ENCODE assay signal across 8 cellular contexts in the genomic region with DNA sequence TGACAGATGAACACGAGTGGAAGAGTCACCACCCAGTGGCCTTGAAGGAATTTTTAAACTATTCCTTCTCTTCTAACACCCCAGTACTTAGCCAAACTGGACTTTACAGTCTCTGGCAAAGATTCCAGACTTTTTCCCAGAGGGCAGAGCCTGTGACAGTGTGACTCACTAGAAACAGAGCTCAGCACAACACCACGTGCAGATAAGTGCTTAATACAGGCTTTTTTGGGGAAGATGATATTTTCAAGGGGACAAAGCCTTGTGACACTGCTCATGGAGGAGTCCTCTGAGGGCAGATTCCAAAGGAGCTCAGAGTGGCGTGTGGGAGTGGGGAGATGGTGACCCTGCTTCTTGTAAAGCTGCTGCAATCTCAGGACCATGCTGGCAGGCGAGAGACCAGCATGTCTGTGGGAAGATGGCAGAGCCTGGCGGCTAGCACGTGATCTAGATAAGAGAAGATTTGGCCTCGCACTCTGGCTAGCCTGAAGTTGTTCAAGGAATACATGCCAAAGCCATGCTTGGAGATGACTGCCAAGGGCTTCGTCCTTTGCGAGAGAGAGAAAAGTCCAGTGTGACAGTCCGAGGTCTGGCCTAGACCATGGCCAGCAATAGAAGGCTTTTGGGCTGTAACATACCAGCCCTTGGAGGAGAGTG. TPM values are rescaled to one million over a fixed set of nuclear protein-coding genes. Genes with fewer than 3 reads are reported as not detected.
A peak's percentile ranks its signal among the peaks of the same experiment; 100 is the strongest.
DNase-seq lines count a peak whose midpoint lies in the region; ATAC-seq, FAIRE-seq and TF ChIP-seq lines count a peak whose summit lies in the region.

No MANE protein-coding gene starts in this region.

- CTCF ChIA-PET in activated naive CD4-positive, alpha-beta T cell treated with anti-CD3 and anti-CD28 coated beads, Interleukin-2, amount 10 ng/mL, durations not matched to agents 7 days and 5 days (lab: Charles Lee) = interaction anchor here (1.2 to 1.6 kb wide), 4 partner anchors 17 to 95 kb away, joined by 3 to 6 read pairs (median 4); no protein-coding TSS in a partner anchor

- no peaks in the 10 kb centered on the region for H3K79me2 ChIP-seq in astrocyte (ENCODE audit: insufficient read depth, low read length)

- H4K20me1 ChIP-seq in astrocyte (ENCODE audit: insufficient read depth, low read length) = no peaks in the 10 kb centered on the region

- peaks cover 3% of the 10 kb centered on the region for H3K27me3 ChIP-seq in astrocyte (ENCODE audit: insufficient read depth, low read length)
- no peaks in the 10 kb centered on the region for H3K27me3 ChIP-seq in upper lobe of left lung

- peak overlapping the region; percentile 85 for H3K4me2 ChIP-seq in astrocyte (ENCODE audit: low read length)

- peaks cover 39% of the 10 kb centered on the region for H3K36me3 Mint-ChIP-seq in activated naive CD4-positive, alpha-beta T cell treated with anti-CD3 and anti-CD28 coated beads, Interleukin-2, amount 10 ng/mL, durations not matched to agents 7 days and 5 days
- H3K36me3 Mint-ChIP-seq in astrocyte (ENCODE audit: low read depth, unreplicated experiment) = no peaks in the 10 kb centered on the region
- peaks cover 6 to 8% of the 10 kb centered on the region in 2 donors for H3K36me3 Mint-ChIP-seq in stimulated activated naive B cell treated with anti-CD40 and anti-IgM and Interleukin-4, amounts not matched to agents 10 μg/mL and 1 μg/mL and 100 μg/mL, for 72 hours

- H3K9me3 ChIP-seq in astrocyte (ENCODE audit: insufficient read depth, low read depth, low read length) (no peaks in the 10 kb centered on the region), upper lobe of left lung (no peaks in the 10 kb centered on the region)

- ATAC-seq in upper lobe of left lung (ENCODE audit: low FRiP score in 2 of 2) = peak in 1 of 2 donors; percentile 74
- no peak for ATAC-seq in HG03135 (IDR thresholded peaks at IDR 0.05; ENCODE audit: unreplicated experiment)
- ATAC-seq in stimulated activated naive B cell treated with anti-CD40 and anti-IgM and Interleukin-4, amounts not matched to agents 10 μg/mL and 1 μg/mL and 100 μg/mL, for 72 hours (replicated peaks) = no peak

- no peak for TF ChIP-seq EP300 in upper lobe of left lung (IDR thresholded peaks at IDR 0.05)

- H3K4me3 ChIP-seq in astrocyte (ENCODE audit: insufficient read depth, low read depth, low read length) (no peak overlapping the region), upper lobe of left lung (no peak overlapping the region)

- peak overlapping the region; percentile 93 for H3K4me3 Mint-ChIP-seq in activated naive CD4-positive, alpha-beta T cell treated with anti-CD3 and anti-CD28 coated beads, Interleukin-2, amount 10 ng/mL, durations not matched to agents 7 days and 5 days
- no peak overlapping the region for H3K4me3 Mint-ChIP-seq in astrocyte (ENCODE audit: unreplicated experiment)
- peak overlapping the region in 1 of 2 donors; percentile 93 for H3K4me3 Mint-ChIP-seq in stimulated activated naive B cell treated with anti-CD40 and anti-IgM and Interleukin-4, amounts not matched to agents 10 μg/mL and 1 μg/mL and 100 μg/mL, for 72 hours

- peak overlapping the region; percentile 55 for H3K9ac ChIP-seq in astrocyte (ENCODE audit: low read length)

- peak overlapping the region; percentile 53 for H2AFZ ChIP-seq in astrocyte (ENCODE audit: low read depth, low read length)

- H3K9me3 Mint-ChIP-seq in activated naive CD4-positive, alpha-beta T cell treated with anti-CD3 and anti-CD28 coated beads, Interleukin-2, amount 10 ng/mL, durations not matched to agents 7 days and 5 days = no peaks in the 10 kb centered on the region
- no peaks in the 10 kb centered on the region for H3K9me3 Mint-ChIP-seq in astrocyte (ENCODE audit: unreplicated experiment)
- H3K9me3 Mint-ChIP-seq in stimulated activated naive B cell treated with anti-CD40 and anti-IgM and Interleukin-4, amounts not matched to agents 10 μg/mL and 1 μg/mL and 100 μg/mL, for 72 hours = peaks cover 0 to 3% of the 10 kb centered on the region in 2 donors

- H3K4me1 Mint-ChIP-seq in activated naive CD4-positive, alpha-beta T cell treated with anti-CD3 and anti-CD28 coated beads, Interleukin-2, amount 10 ng/mL, durations not matched to agents 7 days and 5 days = peaks cover 53% of the 10 kb centered on the region
- peaks cover 22% of the 10 kb centered on the region for H3K4me1 Mint-ChIP-seq in astrocyte (ENCODE audit: low read depth, unreplicated experiment)
- H3K4me1 Mint-ChIP-seq in stimulated activated naive B cell treated with anti-CD40 and anti-IgM and Interleukin-4, amounts not matched to agents 10 μg/mL and 1 μg/mL and 100 μg/mL, for 72 hours = peaks cover 37 to 61% of the 10 kb centered on the region in 2 donors

- H3K27ac Mint-ChIP-seq in activated naive CD4-positive, alpha-beta T cell treated with anti-CD3 and anti-CD28 coated beads, Interleukin-2, amount 10 ng/mL, durations not matched to agents 7 days and 5 days = peak overlapping the region; percentile 93
- H3K27ac Mint-ChIP-seq in astrocyte (ENCODE audit: unreplicated experiment) = peak overlapping the region; percentile 95
- no peak overlapping the region for H3K27ac Mint-ChIP-seq in stimulated activated naive B cell treated with anti-CD40 and anti-IgM and Interleukin-4, amounts not matched to agents 10 μg/mL and 1 μg/mL and 100 μg/mL, for 72 hours

- peaks cover 25% of the 10 kb centered on the region for H3K4me1 ChIP-seq in astrocyte (ENCODE audit: insufficient read depth, low read length)
- peaks cover 3 to 15% (median 7%) of the 10 kb centered on the region in 4 donors for H3K4me1 ChIP-seq in upper lobe of left lung

- peak; percentile 75 for FAIRE-seq in astrocyte (lab: Jason Lieb, UNC)

- TF ChIP-seq CTCF in astrocyte (IDR thresholded peaks at IDR 0.05; ENCODE audit: insufficient read depth, low read depth, low read length) (no peak), upper lobe of left lung (IDR thresholded peaks at IDR 0.05) (no peak)

- 10 to 67% methylated on average over 2 to 10 of the region's 10 CpGs for WGBS in upper lobe of left lung, 2 donors

- no peak for TF ChIP-seq POLR2A in upper lobe of left lung (IDR thresholded peaks at IDR 0.05)

- peak overlapping the region; percentile 62 for H3K27ac ChIP-seq in astrocyte (ENCODE audit: low read depth, low read length)
- H3K27ac ChIP-seq in upper lobe of left lung = peak overlapping the region; percentile 58 to 79 (median 64)

- no peaks in the 10 kb centered on the region for H3K27me3 Mint-ChIP-seq in activated naive CD4-positive, alpha-beta T cell treated with anti-CD3 and anti-CD28 coated beads, Interleukin-2, amount 10 ng/mL, durations not matched to agents 7 days and 5 days
- H3K27me3 Mint-ChIP-seq in astrocyte (ENCODE audit: low read depth, unreplicated experiment) = no peaks in the 10 kb centered on the region
- H3K27me3 Mint-ChIP-seq in stimulated activated naive B cell treated with anti-CD40 and anti-IgM and Interleukin-4, amounts not matched to agents 10 μg/mL and 1 μg/mL and 100 μg/mL, for 72 hours = no peaks in the 10 kb centered on the region

- no peaks in the 10 kb centered on the region for H3K36me3 ChIP-seq in astrocyte (ENCODE audit: insufficient read depth, low read length)
- no peaks in the 10 kb centered on the region for H3K36me3 ChIP-seq in upper lobe of left lung

- DNase-seq in activated naive CD4-positive, alpha-beta T cell treated with anti-CD3 and anti-CD28 coated beads, Interleukin-2, amount 10 ng/mL, durations not matched to agents 7 days and 5 days = no peak
- no peak for DNase-seq in activated naive CD4-positive, alpha-beta T cell treated with Interleukin-2 at 50 U/mL for 16 hours
- peak; percentile 66 for DNase-seq in astrocyte (ENCODE audit: low read depth)
- DNase-seq in left kidney (ENCODE audit: low read depth, low spot score) = peak; percentile 7
- no peak for DNase-seq in upper lobe of left lung
- no peak for DNase-seq in stimulated activated naive B cell treated with anti-CD40 and anti-IgM and Interleukin-4, amounts not matched to agents 10 μg/mL and 1 μg/mL and 100 μg/mL, for 72 hours
- no peak for DNase-seq in HuH-7 (ENCODE audit: low spot score)

RNA-seq across cellular contexts. Expression of gene RAB33A, which starts 2.4 kb away (rescaled TPM):
- total RNA-seq in astrocyte (1.7 and 1.9 TPM in 2 replicates), upper lobe of left lung (1 to 10 TPM in 1 of 6 donors, under 1 TPM in 3, not detected in 2; 0.29 to 1.1 (median 0.75) TPM)

RNA-seq across cellular contexts. Expression of gene AIFM1, which starts 8.5 kb away (rescaled TPM):
- 38.1 and 39.6 TPM in 2 replicates for total RNA-seq in astrocyte
- total RNA-seq in upper lobe of left lung = 10 to 100 TPM; 14.1 to 29.5 (median 21.9) TPM

Comparison
In these comparisons a context has a peak if more than half of its experiments do, and no peak if none do; other contexts are left out.
1. DNase-seq: peak in astrocyte (single experiment) and left kidney (single experiment); none in activated naive CD4-positive, alpha-beta T cell treated with anti-CD3 and anti-CD28 coated beads, Interleukin-2, amount 10 ng/mL, durations not matched to agents 7 days and 5 days (single experiment), activated naive CD4-positive, alpha-beta T cell treated with Interleukin-2 at 50 U/mL for 16 hours (single experiment), upper lobe of left lung (0 of 2), stimulated activated naive B cell treated with anti-CD40 and anti-IgM and Interleukin-4, amounts not matched to agents 10 μg/mL and 1 μg/mL and 100 μg/mL, for 72 hours (single experiment) and HuH-7 (single experiment).